ENCODE assay signal across 1 cellular context in genomic region chr6:151550618-151551017, GRCh38.
TF ChIP-seq lines count a peak whose summit lies in the region.

No MANE protein-coding gene starts in this region.

TF ChIP-seq in HepG2, 621 proteins besides CTCF, POLR2A, EP300 and RAD21:
- peak; percentile 92 for TF ChIP-seq ZNF264 (CRISPR knock-in tag; IDR thresholded peaks at IDR 0.05)
- no peak for TF ChIP-seq MLX (CRISPR knock-in tag; IDR thresholded peaks at IDR 0.05)
